ENCODE assay signal across 12 cellular contexts in genomic region chr20:34334654-34335407, GRCh38. TPM values are rescaled to one million over a fixed set of nuclear protein-coding genes. Genes with fewer than 3 reads are reported as not detected.
DNase-seq lines count a peak whose midpoint lies in the region; ATAC-seq and TF ChIP-seq lines count a peak whose summit lies in the region.
"Had no signal": no experiment of that assay in that cellular context is flagged by ENCODE, and none has a peak within 500 bp of the region (broad histone marks: within the 10 kb centered on the region; RNA-seq: fewer than 3 reads in every experiment).

No MANE protein-coding gene starts in this region.

- no peak overlapping the region for H3K4me3 ChIP-seq in HAP-1
- H3K4me3 ChIP-seq: left ventricle myocardium inferior, Peyer's patch, transverse colon had no signal

- H3K27me3 ChIP-seq in HAP-1 (ENCODE audit: low read depth): no peaks in the 10 kb centered on the region
- H3K27me3 ChIP-seq: Peyer's patch, transverse colon had no signal

- H3K4me1 ChIP-seq in HAP-1: no peaks in the 10 kb centered on the region; the same call in 1 of the 2 replicates
- H3K4me1 ChIP-seq: left ventricle myocardium inferior had no signal

- H3K27ac Mint-ChIP-seq in endothelial cell (ENCODE audit: unreplicated experiment): no peak overlapping the region

- in situ Hi-C loops in SK-MEL-5 (cut with HindIII; ENCODE audit: low pct_unique_long_range_greater_than_20kb, low sequenced_read_pairs): no loop called here
- in situ Hi-C loops in HAP-1 (cut with MboI; ENCODE audit: low sequenced_read_pairs): no loop called here

- peaks cover 3% of the 10 kb centered on the region for H3K27me3 Mint-ChIP-seq in endothelial cell (ENCODE audit: unreplicated experiment)
- H3K27me3 Mint-ChIP-seq: brain had no signal

- no peak for ATAC-seq in HG02798 (IDR thresholded peaks at IDR 0.05; ENCODE audit: poor library complexity, unreplicated experiment)

- no peaks in the 10 kb centered on the region for H3K4me1 Mint-ChIP-seq in endothelial cell (ENCODE audit: unreplicated experiment)

- no peaks in the 10 kb centered on the region for H3K9me3 ChIP-seq in HAP-1
- H3K9me3 ChIP-seq: left ventricle myocardium inferior, Peyer's patch, transverse colon had no signal

- peak; percentile 41 for DNase-seq in EH (ENCODE audit: low read depth)
- DNase-seq in SK-MEL-5 (ENCODE audit: low read depth, low spot score): peak; percentile 79
- peak; percentile 83 for DNase-seq in foreskin melanocyte
- DNase-seq in pons (ENCODE audit: low spot score): peak; percentile 99
- no peak for DNase-seq in activated CD4-positive, alpha-beta T cell treated with anti-CD3 and anti-CD28 coated beads, Interleukin-2, amount 50 U/mL, for 4 hours
- no peak for DNase-seq in endothelial cell (ENCODE audit: low spot score)
- no peak for DNase-seq in HAP-1 (ENCODE audit: low spot score in 2 of 2)
- DNase-seq: left ventricle myocardium inferior, Peyer's patch, transverse colon had no signal

- no peaks in the 10 kb centered on the region for H3K9me3 Mint-ChIP-seq in endothelial cell (ENCODE audit: unreplicated experiment)

- H3K36me3 ChIP-seq in HAP-1 (replicated peaks): no peaks in the 10 kb centered on the region
- H3K36me3 ChIP-seq: left ventricle myocardium inferior, Peyer's patch, transverse colon had no signal

- TF ChIP-seq CTCF in endothelial cell (IDR thresholded peaks at IDR 0.05; ENCODE audit: unreplicated experiment): no peak

- no peaks in the 10 kb centered on the region for H3K36me3 Mint-ChIP-seq in endothelial cell (ENCODE audit: low read depth, unreplicated experiment)
- H3K36me3 Mint-ChIP-seq: brain had no signal

- no peak overlapping the region for H3K4me3 Mint-ChIP-seq in endothelial cell (ENCODE audit: unreplicated experiment)
- H3K4me3 Mint-ChIP-seq: brain had no signal

RNA-seq across cellular contexts. Expression of gene ITCH, which starts 28.2 kb away (rescaled TPM):
- total RNA-seq in SK-MEL-5 (2014; rRNA removed; shearing (Covaris generic)): 44.3 and 44.4 TPM in 2 replicates
- polyA plus RNA-seq in SK-MEL-5 (2015; cell fraction: cytosol; rRNA removed): 20.0 and 31.2 TPM in 2 replicates
- 22.7 and 28.5 TPM in 2 replicates for polyA plus RNA-seq in SK-MEL-5 (2015; cell fraction: nucleus; rRNA removed)
- 46.8 TPM for total RNA-seq in endothelial cell (ENCODE audit: unreplicated experiment)

RNA-seq across cellular contexts. Expression of gene AHCY, which starts 31.7 kb away (rescaled TPM):
- total RNA-seq in SK-MEL-5 (2014; rRNA removed; shearing (Covaris generic)): 251 and 264 TPM in 2 replicates
- 296 and 338 TPM in 2 replicates for polyA plus RNA-seq in SK-MEL-5 (2015; cell fraction: cytosol; rRNA removed)
- 233 and 235 TPM in 2 replicates for polyA plus RNA-seq in SK-MEL-5 (2015; cell fraction: nucleus; rRNA removed)
- total RNA-seq in endothelial cell (ENCODE audit: unreplicated experiment): 165 TPM

Comparison
In these comparisons a context has a peak if more than half of its experiments do, and no peak if none do; other contexts are left out.
1. DNase-seq: peak in EH (single experiment), SK-MEL-5 (single experiment), foreskin melanocyte (single experiment) and pons (single experiment); none in activated CD4-positive, alpha-beta T cell treated with anti-CD3 and anti-CD28 coated beads, Interleukin-2, amount 50 U/mL, for 4 hours (0 of 2), endothelial cell (single experiment) and HAP-1 (0 of 2).